Comparison of ENCODE assay signal across 12 cellular contexts in the genomic region with DNA sequence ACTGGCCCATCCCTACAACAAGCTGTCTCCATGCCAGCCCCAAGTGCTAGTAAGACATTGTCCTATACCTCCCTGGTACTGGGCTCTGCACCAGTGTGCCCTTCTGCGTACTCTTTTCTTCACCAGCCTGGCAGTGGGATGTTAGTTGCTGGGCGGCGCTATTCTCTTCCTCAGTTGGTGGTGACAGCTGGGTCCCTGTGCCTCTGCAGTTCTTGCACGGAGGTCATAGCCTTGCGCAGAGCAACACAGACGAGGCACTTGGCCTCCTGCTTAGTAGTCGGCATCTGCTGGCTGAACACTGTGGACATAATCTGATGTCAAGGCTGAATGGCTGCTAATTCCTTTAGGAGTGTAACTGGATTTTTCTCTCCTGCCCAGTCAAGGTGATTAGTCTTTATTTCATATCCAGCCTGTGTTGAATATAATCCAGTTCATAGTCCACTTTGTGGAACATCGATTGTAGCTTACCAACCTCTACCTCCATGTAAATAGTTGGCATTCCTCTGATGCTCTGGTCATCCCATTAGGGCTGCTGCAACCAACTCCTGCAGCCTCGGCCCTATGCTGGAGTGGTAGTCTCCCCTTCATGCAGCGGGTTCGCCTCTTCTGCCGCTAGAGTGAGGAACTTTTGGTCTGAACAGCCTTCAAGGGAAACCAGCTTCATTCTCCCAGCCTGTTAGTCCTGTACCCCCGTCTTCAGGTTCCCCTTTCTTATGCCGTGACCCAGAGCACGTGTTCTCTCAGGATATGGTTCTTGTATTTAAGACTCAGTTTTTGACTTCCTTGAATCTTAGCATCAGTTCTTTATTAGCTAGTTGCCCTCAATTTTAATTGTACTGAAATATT. TPM values are rescaled to one million over a fixed set of nuclear protein-coding genes. Genes with fewer than 3 reads are reported as not detected.
DNase-seq lines count a peak whose midpoint lies in the region; ATAC-seq, FAIRE-seq and TF ChIP-seq lines count a peak whose summit lies in the region.
"Had no signal": no experiment of that assay in that cellular context is flagged by ENCODE, and none has a peak within 500 bp of the region (broad histone marks: within the 10 kb centered on the region; RNA-seq: fewer than 3 reads in every experiment).

No MANE protein-coding gene starts in this region.

- CTCF ChIA-PET in T-cell (lab: Charles Lee): interaction anchor here in 1 of 2 donors (0.6 to 0.8 kb wide), 3 partner anchors 25 to 1105 kb away, joined by 3 to 5 read pairs (median 3); no protein-coding TSS in a partner anchor

- H3K9me3 Mint-ChIP-seq in T-cell: no peaks in the 10 kb centered on the region

- H3K27me3 Mint-ChIP-seq in T-cell: no peaks in the 10 kb centered on the region

- peak overlapping the region; percentile 29 to 64 (median 48) for H3K4me3 Mint-ChIP-seq in T-cell

- H3K36me3 Mint-ChIP-seq in T-cell: peaks cover 20% of the 10 kb centered on the region

- peak; percentile 35 for ATAC-seq in GM21447 (IDR thresholded peaks at IDR 0.05; ENCODE audit: unreplicated experiment)
- ATAC-seq in T-cell (replicated peaks in 1 of 4): peak; percentile 46 to 62 (median 55)
- no peak for ATAC-seq in GM18873 (IDR thresholded peaks at IDR 0.05; ENCODE audit: low FRiP score, unreplicated experiment)
- ATAC-seq in GM18907 (IDR thresholded peaks at IDR 0.05; ENCODE audit: unreplicated experiment): no peak
- ATAC-seq in GM19455 (IDR thresholded peaks at IDR 0.05; ENCODE audit: unreplicated experiment): no peak

- no peak for TF ChIP-seq CTCF in D721Med (IDR thresholded peaks at IDR 0.05; ENCODE audit: insufficient read depth, missing control alignments)

- H3K27ac Mint-ChIP-seq in T-cell: peak overlapping the region; percentile 77 to 93

- POLR2A ChIA-PET in T-cell (lab: Charles Lee): no interaction called here

- DNase-seq in D721Med (ENCODE audit: insufficient read length, low spot score) (no peak), T-cell (no peak), midbrain (lab: John Stamatoyannopoulos, UW) (peak; percentile 41)
- DNase-seq in stimulated activated CD4-positive, alpha-beta T cell treated with anti-CD3 and anti-CD28 coated beads, Interleukin-15, amount 100 ng/mL, for 24 hours: no peak
- DNase-seq: DMS79 treated with DMSO at 0.1 percent for 48 hours; effector memory CD4-positive, alpha-beta T cell; NCI-H1694 treated with DMSO at 0.1 percent for 48 hours; SIG-M5 had no signal

- peak; percentile 55 for FAIRE-seq in D721Med (lab: Jason Lieb, UNC)

- peaks cover 33 to 40% (median 33%) of the 10 kb centered on the region in 3 donors for H3K4me1 Mint-ChIP-seq in T-cell

RNA-seq across cellular contexts. Expression of gene ZNF664, which starts 32.9 kb away (rescaled TPM):
- total RNA-seq in T-cell: 10 to 100 TPM; 30.6 to 58.2 (median 56.1) TPM

RNA-seq across cellular contexts. Expression of gene CCDC92, which starts 33.3 kb away (rescaled TPM):
- 10 to 100 TPM; 22.1 to 44.9 (median 38.7) TPM for total RNA-seq in T-cell

Comparison
In these comparisons a context has a peak if more than half of its experiments do, and no peak if none do; other contexts are left out.
1. ATAC-seq: peak in GM21447 (single experiment) and T-cell (4 of 4); none in GM18873 (single experiment), GM18907 (single experiment) and GM19455 (single experiment).